8 cellular contexts compared by ENCODE assay signal in genomic region chr17:76397687-76398522, GRCh38.
A peak's percentile ranks its signal among the peaks of the same experiment; 100 is the strongest.
DNase-seq lines count a peak whose midpoint lies in the region; ATAC-seq and TF ChIP-seq lines count a peak whose summit lies in the region.

No MANE protein-coding gene starts in this region.

- DNase-seq in ACHN, result peak; percentile 92
- DNase-seq in GM19240 (ENCODE audit: insufficient read length, low spot score), result peak; percentile 72
- DNase-seq in NCI-H226, result peak; percentile 35
- peak; percentile 73 to 87 (median 76) for DNase-seq in activated CD4-positive, CD25-positive, alpha-beta regulatory T cell (lab: John Stamatoyannopoulos, UW)
- DNase-seq in cardiac fibroblast (ENCODE audit: low read depth in 2 of 2), result peak; percentile 91 to 92
- peak; percentile 88 for DNase-seq in kidney tubule cell (ENCODE audit: low spot score)
- DNase-seq in stimulated activated CD4-positive, alpha-beta T cell treated with anti-CD3 and anti-CD28 coated beads, Interleukin-2, amount 100 ng/mL, for 4 hours (ENCODE audit: low read depth), result peak; percentile 78

- TF ChIP-seq CTCF in cardiac fibroblast (IDR thresholded peaks at IDR 0.05; ENCODE audit: low read depth, low read length), result peak; percentile 97

- ATAC-seq in HG03135 (IDR thresholded peaks at IDR 0.05; ENCODE audit: unreplicated experiment), result no peak

- in situ Hi-C loops in ACHN (cut with HindIII; ENCODE audit: low pct_ligation_motif_present, low pct_unique_long_range_greater_than_20kb, low sequenced_read_pairs), result no loop called here

- H3K4me3 ChIP-seq in cardiac fibroblast (replicated peaks in 1 of 2; ENCODE audit: low read depth in 2 of 2, low read length in 2 of 2), result no peak overlapping the region

Comparison
In these comparisons a context has a peak if more than half of its experiments do, and no peak if none do; other contexts are left out.
1. DNase-seq: peak in every context shown above with its lines; median percentile 92 in ACHN; 92 in cardiac fibroblast; 88 in kidney tubule cell; 78 in stimulated activated CD4-positive, alpha-beta T cell treated with anti-CD3 and anti-CD28 coated beads, Interleukin-2, amount 100 ng/mL, for 4 hours; 76 in activated CD4-positive, CD25-positive, alpha-beta regulatory T cell; 72 in GM19240; 35 in NCI-H226.